ENCODE assay signal across 8 cellular contexts in the genomic region with DNA sequence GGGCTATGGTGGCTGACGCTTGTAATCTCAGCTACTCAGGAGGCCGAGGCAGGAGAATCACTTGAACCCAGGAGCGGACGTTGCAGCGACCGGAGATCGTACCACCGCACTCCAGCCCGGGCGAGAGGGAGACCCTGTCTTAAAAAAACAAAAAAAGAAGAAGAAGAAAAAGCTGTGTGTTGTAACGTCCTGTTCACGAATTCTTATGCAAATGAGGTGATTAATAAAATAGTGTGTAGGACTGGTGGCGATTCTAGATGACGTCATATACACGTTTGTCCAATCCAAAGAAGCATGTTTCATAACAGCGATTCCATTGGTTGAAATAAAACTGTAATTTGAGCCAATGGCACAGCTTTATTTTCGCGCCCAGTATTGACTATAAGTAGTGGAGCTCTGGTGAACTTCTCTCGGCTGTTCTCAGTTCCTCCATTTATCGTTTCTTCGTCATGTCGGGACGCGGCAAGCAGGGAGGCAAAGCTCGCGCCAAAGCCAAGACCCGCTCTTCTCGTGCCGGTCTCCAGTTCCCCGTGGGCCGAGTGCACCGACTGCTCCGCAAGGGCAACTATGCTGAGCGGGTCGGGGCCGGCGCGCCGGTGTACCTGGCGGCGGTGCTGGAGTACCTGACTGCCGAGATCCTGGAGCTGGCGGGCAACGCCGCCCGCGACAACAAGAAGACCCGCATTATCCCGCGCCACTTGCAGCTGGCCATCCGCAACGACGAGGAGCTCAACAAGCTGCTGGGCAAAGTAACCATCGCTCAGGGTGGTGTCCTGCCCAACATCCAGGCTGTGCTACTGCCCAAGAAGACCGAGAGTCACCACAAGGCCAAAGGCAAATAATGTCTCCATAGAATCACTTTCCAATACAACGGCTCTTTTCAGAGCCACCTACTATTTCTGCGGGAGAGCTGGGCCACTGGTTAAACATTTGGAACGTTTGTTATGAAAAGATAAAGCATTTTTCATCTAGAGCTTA. TPM values are rescaled to one million over a fixed set of nuclear protein-coding genes. Genes with fewer than 3 reads are reported as not detected.
DNase-seq lines count a peak whose midpoint lies in the region; ATAC-seq and TF ChIP-seq lines count a peak whose summit lies in the region.

No MANE protein-coding gene starts in this region.

- peaks cover 36% of the 10 kb centered on the region for H3K4me1 Mint-ChIP-seq in activated naive CD8-positive, alpha-beta T cell (ENCODE audit: low read depth)

- ATAC-seq in HG02588 (IDR thresholded peaks at IDR 0.05; ENCODE audit: unreplicated experiment) = peak; percentile 66

- no peak for TF ChIP-seq CTCF in GM10266 (IDR thresholded peaks at IDR 0.05; ENCODE audit: control insufficient read depth, insufficient read depth, low read depth, missing control alignments)
- no peak for TF ChIP-seq CTCF in ovary (IDR thresholded peaks at IDR 0.05)

- H3K36me3 Mint-ChIP-seq in activated naive CD8-positive, alpha-beta T cell = no peaks in the 10 kb centered on the region

- no peaks in the 10 kb centered on the region for H3K9me3 ChIP-seq in ovary

- H3K9me3 Mint-ChIP-seq in activated naive CD8-positive, alpha-beta T cell (ENCODE audit: low read depth) = no peaks in the 10 kb centered on the region

- DNase-seq in GM10266 (ENCODE audit: extremely low spot score) (peak; percentile 87), NAMALWA (ENCODE audit: low spot score) (peak; percentile 99), SK-N-DZ (ENCODE audit: low spot score) (peak; percentile 88), head of caudate nucleus (peak in 39 of 42 donors; percentile 11 to 79 (median 43)), ovary (peak; percentile 31 to 65 (median 55)), DMS79 (lab: John Stamatoyannopoulos, UW) (no peak)

- intact Hi-C loops in head of caudate nucleus (cut with DNase I) (no loop called here), ovary (cut with DNase I) (loop anchor here in 1 of 4 donors (2.0 kb wide), 1 partner anchor 26 kb away; a partner anchor contains a TSS)

- peaks cover 14% of the 10 kb centered on the region for H3K4me1 ChIP-seq in ovary (ENCODE audit: insufficient read depth)

- no peaks in the 10 kb centered on the region for H3K27me3 ChIP-seq in ovary

- H3K27ac Mint-ChIP-seq in activated naive CD8-positive, alpha-beta T cell = peak overlapping the region; percentile 93

- no peaks in the 10 kb centered on the region for H3K36me3 ChIP-seq in ovary

- WGBS in ovary, 3 donors = 1% methylated on average over 58 of the region's 58 CpGs

- TF ChIP-seq EP300 in ovary (IDR thresholded peaks at IDR 0.05) = no peak

- H3K4me3 ChIP-seq in ovary = peak overlapping the region; percentile 63

- no peaks in the 10 kb centered on the region for H3K27me3 Mint-ChIP-seq in activated naive CD8-positive, alpha-beta T cell

- peak; percentile 48 for TF ChIP-seq POLR2A in ovary (IDR thresholded peaks at IDR 0.05)

- peak overlapping the region; percentile 98 for H3K4me3 Mint-ChIP-seq in activated naive CD8-positive, alpha-beta T cell

- H3K27ac ChIP-seq in ovary = no peak overlapping the region

RNA-seq across cellular contexts. Expression of gene OR2B2, which starts 47.0 kb away (rescaled TPM):
- not detected in 2 replicates for polyA plus RNA-seq in SK-N-DZ (2014; cell fraction: cytosol; rRNA removed)
- polyA plus RNA-seq in SK-N-DZ (2014; cell fraction: nucleus; rRNA removed) = not detected in 2 replicates
- not detected for total RNA-seq in ovary
- not detected for polyA plus RNA-seq in ovary
